26 cellular contexts compared by ENCODE assay signal in the genomic region with DNA sequence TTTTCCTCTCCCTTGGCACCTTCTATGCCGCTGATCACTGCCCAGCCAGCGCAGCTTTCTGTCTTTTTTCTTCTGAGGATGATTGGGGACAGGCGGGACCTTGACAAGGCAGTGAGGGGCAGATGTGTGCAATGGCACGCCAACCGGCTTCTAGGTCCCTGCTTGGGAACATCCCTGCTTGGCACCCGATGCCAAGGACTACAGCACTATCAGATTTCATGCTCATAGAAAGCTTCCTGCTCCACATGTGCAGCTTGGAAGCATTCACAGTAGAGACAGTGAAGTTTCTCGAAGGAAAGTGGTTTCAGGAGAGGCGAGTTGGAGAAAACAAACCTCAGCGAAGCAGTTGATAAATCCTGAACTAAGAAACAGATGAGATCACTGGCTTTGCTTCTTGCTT.
"Had no signal": no experiment of that assay in that cellular context is flagged by ENCODE, and none has a peak within 500 bp of the region (broad histone marks: within the 10 kb centered on the region; RNA-seq: fewer than 3 reads in every experiment).

No MANE protein-coding gene starts in this region.

- H3K9me3 ChIP-seq: breast epithelium, SJCRH30 had no signal

- H3K27ac Mint-ChIP-seq: activated CD8-positive, alpha-beta T cell treated with anti-CD3 and anti-CD28 coated beads for 36 hours; activated naive CD8-positive, alpha-beta T cell treated with anti-CD3 and anti-CD28 coated beads, Interleukin-2, amount 10 ng/mL, durations not matched to agents 7 days and 5 days; activated T-cell treated with anti-CD3 and anti-CD28 coated beads, Interleukin-2, amount 50 U/mL, for 72 hours; activated T-helper 2 cell treated with anti-CD3 and anti-CD28 coated beads, Interferon-gamma antibody, Interleukin-2, Interleukin-4, amounts not matched to agents 10 μg/mL and 5 μg/mL and 100 μg/mL, durations not matched to agents 14 hours and 24 hours and 36 hours; T-helper 1 cell treated with Interleukin-12 subunit alpha and Interleukin-12 subunit beta and Interleukin-4 antibody, amounts not matched to agents 30 μg/mL and 1 μg/mL, for 36 hours had no signal

- H3K36me3 ChIP-seq: breast epithelium, SJCRH30 had no signal

- H3K4me3 ChIP-seq: breast epithelium, K562, SJCRH30 had no signal

- H3K36me3 Mint-ChIP-seq: activated naive CD8-positive, alpha-beta T cell treated with anti-CD3 and anti-CD28 coated beads, Interleukin-2, amount 10 ng/mL, durations not matched to agents 7 days and 5 days had no signal

- H3K27ac ChIP-seq: breast epithelium, RWPE1, SJCRH30 had no signal

- H3K27me3 Mint-ChIP-seq: activated CD8-positive, alpha-beta T cell treated with anti-CD3 and anti-CD28 coated beads for 36 hours had no signal

- H3K27me3 ChIP-seq: breast epithelium, SJCRH30 had no signal

- DNase-seq: activated CD4-positive, alpha-beta T cell treated with anti-CD3 and anti-CD28 coated beads for 4 hours; activated CD8-positive, alpha-beta memory T cell treated with anti-CD3 and anti-CD28 coated beads, Interleukin-2, amount 50 U/mL, for 4 hours; activated CD8-positive, alpha-beta T cell treated with anti-CD3 and anti-CD28 coated beads for 36 hours; activated naive CD4-positive, alpha-beta T cell treated with anti-CD3 and anti-CD28 coated beads, Interleukin-2, amount 50 U/mL, for 16 hours; activated naive CD8-positive, alpha-beta T cell treated with anti-CD3 and anti-CD28 coated beads, Interleukin-2, amount 10 ng/mL, durations not matched to agents 7 days and 5 days; activated T-cell treated with anti-CD3 and anti-CD28 coated beads, Interleukin-2, amount 50 U/mL, for 72 hours; aorta; caudate nucleus; Karpas-422; MM.1S; NCI-H1105 treated with DMSO at 0.1 percent for 48 hours; NCI-H1436 treated with DMSO at 0.1 percent for 48 hours; NCI-H187; NCI-H2081; NCI-H446 treated with DMSO at 0.1 percent for 48 hours; NCI-H524 treated with DMSO at 0.1 percent for 48 hours; NCI-H774; NK-92 treated with Interleukin-12 subunit alpha and Interleukin-12 subunit beta, amount 100 ng/mL, for 24 hours; OCI-M1; Right ventricle myocardium superior; SJCRH30 had no signal

- H3K4me3 Mint-ChIP-seq: activated CD8-positive, alpha-beta T cell treated with anti-CD3 and anti-CD28 coated beads for 36 hours; activated naive CD8-positive, alpha-beta T cell treated with anti-CD3 and anti-CD28 coated beads, Interleukin-2, amount 10 ng/mL, durations not matched to agents 7 days and 5 days; activated T-cell treated with anti-CD3 and anti-CD28 coated beads, Interleukin-2, amount 50 U/mL, for 72 hours; T-helper 1 cell treated with Interleukin-12 subunit alpha and Interleukin-12 subunit beta and Interleukin-4 antibody, amounts not matched to agents 30 μg/mL and 1 μg/mL, for 36 hours had no signal

- H3K9me3 Mint-ChIP-seq: activated CD8-positive, alpha-beta T cell treated with anti-CD3 and anti-CD28 coated beads for 36 hours; activated T-cell treated with anti-CD3 and anti-CD28 coated beads, Interleukin-2, amount 50 U/mL, for 72 hours; activated T-helper 2 cell treated with anti-CD3 and anti-CD28 coated beads, Interferon-gamma antibody, Interleukin-2, Interleukin-4, amounts not matched to agents 10 μg/mL and 5 μg/mL and 100 μg/mL, durations not matched to agents 14 hours and 24 hours and 36 hours; T-helper 1 cell treated with Interleukin-12 subunit alpha and Interleukin-12 subunit beta and Interleukin-4 antibody, amounts not matched to agents 30 μg/mL and 1 μg/mL, for 36 hours had no signal

- H3K4me1 ChIP-seq: breast epithelium, SJCRH30 had no signal
